In genomic region chr20:36854343-36855240, GRCh38 we compare ENCODE assay signal across 12 cellular contexts. TPM values are rescaled to one million over a fixed set of nuclear protein-coding genes. Genes with fewer than 3 reads are reported as not detected.
DNase-seq lines count a peak whose midpoint lies in the region; ATAC-seq and TF ChIP-seq lines count a peak whose summit lies in the region.
"Had no signal": no experiment of that assay in that cellular context is flagged by ENCODE, and none has a peak within 500 bp of the region (broad histone marks: within the 10 kb centered on the region; RNA-seq: fewer than 3 reads in every experiment).

No MANE protein-coding gene starts in this region.

- peaks cover 6% of the 10 kb centered on the region for H3K9me3 Mint-ChIP-seq in mesothelial cell of epicardium

- no peaks in the 10 kb centered on the region for H3F3A ChIP-seq in PC-3 (ENCODE audit: low read length, unreplicated experiment)

- H3K4me1 ChIP-seq in tibial artery: peaks cover 4 to 87% (median 70%) of the 10 kb centered on the region in 4 donors
- H3K4me1 ChIP-seq in PC-3 (ENCODE audit: insufficient read depth, low read length): peaks cover 17% of the 10 kb centered on the region

- H2AFZ ChIP-seq in PC-3 (ENCODE audit: low read length): no peak overlapping the region

- peaks cover 26% of the 10 kb centered on the region for H3K4me1 Mint-ChIP-seq in mesothelial cell of epicardium

- peak overlapping the region; percentile 16 for H3K27ac Mint-ChIP-seq in mesothelial cell of epicardium
- H3K27ac Mint-ChIP-seq: activated T-helper 1 cell treated with anti-CD3 and anti-CD28 coated beads, Interleukin-12 subunit alpha, Interleukin-12 subunit beta, Interleukin-2, Interleukin-4 antibody, amounts not matched to agents 30 ng/mL and 10 ng/mL and 1 ng/mL, durations not matched to agents 14 hours and 24 hours and 36 hours had no signal

- no peaks in the 10 kb centered on the region for H3K9me3 ChIP-seq in tibial artery
- H3K9me3 ChIP-seq in PC-3 (ENCODE audit: low read length): no peaks in the 10 kb centered on the region

- no peak overlapping the region for H3K4me2 ChIP-seq in PC-3 (ENCODE audit: low read length)

- no peaks in the 10 kb centered on the region for H3K36me3 ChIP-seq in tibial artery
- H3K36me3 ChIP-seq in PC-3 (ENCODE audit: low read depth, low read length): 0 out of 2 replicates have a peak, but pooled peaks cover 3% of the 10 kb centered on the region

- no peak overlapping the region for H3K4me3 Mint-ChIP-seq in mesothelial cell of epicardium
- H3K4me3 Mint-ChIP-seq: activated T-helper 1 cell treated with anti-CD3 and anti-CD28 coated beads, Interleukin-12 subunit alpha, Interleukin-12 subunit beta, Interleukin-2, Interleukin-4 antibody, amounts not matched to agents 30 ng/mL and 10 ng/mL and 1 ng/mL, durations not matched to agents 14 hours and 24 hours and 36 hours had no signal

- H3K9ac ChIP-seq in PC-3 (ENCODE audit: low read length): no peak overlapping the region

- BruUV-seq in PC-3 (replicated peaks; lab: Mats Ljungman, UMichigan): no TSS peak

- H4K20me1 ChIP-seq in PC-3 (ENCODE audit: low read length): peaks cover 15% of the 10 kb centered on the region; the same call in 1 of the 2 replicates

- TF ChIP-seq CTCF in mesothelial cell of epicardium (IDR thresholded peaks at IDR 0.05; ENCODE audit: unreplicated experiment) (no peak), tibial artery (IDR thresholded peaks at IDR 0.05) (no peak), PC-3 (conservative IDR thresholded peaks at IDR 0.05; ENCODE audit: low read depth, low read length) (no peak)

- intact Hi-C loops in tibial artery (cut with DNase I; ENCODE audit: low total_unique reads): no loop called here
- intact Hi-C loops in PC-3 (cut with micrococcal nuclease): no loop called here

- peak overlapping the region; percentile 89 to 96 for H3K27ac ChIP-seq in tibial artery
- no peak overlapping the region for H3K27ac ChIP-seq in PC-3 (ENCODE audit: low read length)

- no peaks in the 10 kb centered on the region for H3K27me3 ChIP-seq in tibial artery
- no peaks in the 10 kb centered on the region for H3K27me3 ChIP-seq in PC-3 (ENCODE audit: low read length)

- no peak; the same call in 1 of the 2 replicates for ATAC-seq in PC-3
- no peak for ATAC-seq in HG02588 (IDR thresholded peaks at IDR 0.05; ENCODE audit: unreplicated experiment)

- H3K79me2 ChIP-seq in PC-3 (ENCODE audit: low read length): peaks cover 94% of the 10 kb centered on the region

- POLR2A ChIA-PET in PC-3 (lab: Charles Lee; ENCODE audit: unreplicated experiment): no interaction called here

- CTCF ChIA-PET in PC-3 (lab: Charles Lee): interaction anchor here (0.7 kb wide), 1 partner anchor 381 kb away, joined by 5 read pairs; no protein-coding TSS in a partner anchor

- DNase-seq in LoVo (ENCODE audit: low spot score) (peak; percentile 14), dermis blood vessel endothelial cell (peak; percentile 41), mesothelial cell of epicardium (ENCODE audit: low spot score in 2 of 2, unreplicated experiment in 2 of 2) (no peak), tibial artery (no peak), NCI-H128 (lab: John Stamatoyannopoulos, UW; ENCODE audit: unreplicated experiment) (no peak), epidermal melanocyte (ENCODE audit: insufficient read length, low spot score) (no peak), PC-3 (no peak)
- DNase-seq: DMS 273 treated with DMSO at 0.1 percent for 48 hours; effector CD4-positive, alpha-beta T cell; MV-4-11 had no signal

- peaks cover 15% of the 10 kb centered on the region for H3K36me3 Mint-ChIP-seq in mesothelial cell of epicardium

- no peaks in the 10 kb centered on the region for H3K9me2 ChIP-seq in PC-3 (replicated peaks; ENCODE audit: low read length)

- H3K4me3 ChIP-seq in tibial artery (no peak overlapping the region), PC-3 (ENCODE audit: low read length) (no peak overlapping the region)

- H3K27me3 Mint-ChIP-seq in mesothelial cell of epicardium (ENCODE audit: low read depth): no peaks in the 10 kb centered on the region

RNA-seq across cellular contexts. Expression of gene TLDC2, which starts 21.3 kb away (rescaled TPM):
- under 0.01 and 0.14 TPM in 2 replicates for total RNA-seq in dermis blood vessel endothelial cell
- total RNA-seq in mesothelial cell of epicardium: 0.29 to 0.64 TPM (median 0.58 TPM) in 3 replicates
- not detected in 2 replicates for total RNA-seq in PC-3 (2014; rRNA removed)
- total RNA-seq: activated T-helper 1 cell treated with anti-CD3 and anti-CD28 coated beads, Interleukin-12 subunit alpha, Interleukin-12 subunit beta, Interleukin-2, Interleukin-4 antibody, amounts not matched to agents 30 ng/mL and 10 ng/mL and 1 ng/mL, durations not matched to agents 14 hours and 24 hours and 36 hours had no signal

Comparison
In these comparisons a context has a peak if more than half of its experiments do, and no peak if none do; other contexts are left out.
1. DNase-seq: peak in LoVo (single experiment) and dermis blood vessel endothelial cell (single experiment); none in mesothelial cell of epicardium (0 of 2), tibial artery (0 of 2), NCI-H128 (single experiment), epidermal melanocyte (single experiment) and PC-3 (single experiment).